ENCODE assay signal across 13 cellular contexts in genomic region chrX:129754266-129755024, GRCh38. TPM values are rescaled to one million over a fixed set of nuclear protein-coding genes. Genes with fewer than 3 reads are reported as not detected.
DNase-seq lines count a peak whose midpoint lies in the region; ATAC-seq, FAIRE-seq and TF ChIP-seq lines count a peak whose summit lies in the region.
"Had no signal": no experiment of that assay in that cellular context is flagged by ENCODE, and none has a peak within 500 bp of the region (broad histone marks: within the 10 kb centered on the region; RNA-seq: fewer than 3 reads in every experiment).

No MANE protein-coding gene starts in this region.

- peaks cover 48% of the 10 kb centered on the region for H3K4me1 ChIP-seq in CD4-positive, CD25-positive, alpha-beta regulatory T cell (ENCODE audit: control insufficient read depth, insufficient read depth, low read length, poor library complexity, severe bottlenecking)

- peaks cover 0 to 1% (median 0%) of the 10 kb centered on the region in 7 donors for H3K9me3 Mint-ChIP-seq in CD4-positive, CD25-positive, alpha-beta regulatory T cell
- no peaks in the 10 kb centered on the region for H3K9me3 Mint-ChIP-seq in activated T-helper 1 cell treated with anti-CD3 and anti-CD28 coated beads, Interleukin-12 subunit alpha, Interleukin-12 subunit beta, Interleukin-2, Interleukin-4 antibody, amounts not matched to agents 30 ng/mL and 10 ng/mL and 1 ng/mL, durations not matched to agents 14 hours and 24 hours and 36 hours
- H3K9me3 Mint-ChIP-seq in memory B cell: no peaks in the 10 kb centered on the region

- DNase-seq in CD4-positive, CD25-positive, alpha-beta regulatory T cell: no peak
- DNase-seq in H7 (peak; percentile 87), memory B cell (ENCODE audit: low spot score in 2 of 2) (no peak), left colon (no peak), midbrain (lab: John Stamatoyannopoulos, UW) (no peak), NCI-H1694 (lab: John Stamatoyannopoulos, UW) (no peak), GM12892 (ENCODE audit: insufficient read length) (no peak)
- no peak for DNase-seq in activated T-helper 1 cell treated with anti-CD3 and anti-CD28 coated beads, Interleukin-12 subunit alpha, Interleukin-12 subunit beta, Interleukin-2, Interleukin-4 antibody, amounts not matched to agents 30 ng/mL and 10 ng/mL and 1 ng/mL, durations not matched to agents 14 hours and 24 hours and 36 hours (ENCODE audit: low spot score)
- DNase-seq: activated CD4-positive, alpha-beta T cell treated with anti-CD3 and anti-CD28 coated beads for 4 hours; heart left ventricle; NCI-H524 had no signal

- no peaks in the 10 kb centered on the region for H3K9me3 ChIP-seq in CD4-positive, CD25-positive, alpha-beta regulatory T cell (ENCODE audit: control insufficient read depth in 2 of 2, low read length in 2 of 2)
- H3K9me3 ChIP-seq: heart left ventricle had no signal

- ATAC-seq in CD4-positive, CD25-positive, alpha-beta regulatory T cell (ENCODE audit: low read depth in 2 of 2): no peak
- no peak for ATAC-seq in memory B cell (ENCODE audit: low read depth)
- ATAC-seq in left colon: no peak
- ATAC-seq: heart left ventricle had no signal

- peak overlapping the region; percentile 30 to 97 (median 46) for H3K27ac Mint-ChIP-seq in CD4-positive, CD25-positive, alpha-beta regulatory T cell
- H3K27ac Mint-ChIP-seq in activated T-helper 1 cell treated with anti-CD3 and anti-CD28 coated beads, Interleukin-12 subunit alpha, Interleukin-12 subunit beta, Interleukin-2, Interleukin-4 antibody, amounts not matched to agents 30 ng/mL and 10 ng/mL and 1 ng/mL, durations not matched to agents 14 hours and 24 hours and 36 hours: peak overlapping the region; percentile 71
- peak overlapping the region; percentile 85 for H3K27ac Mint-ChIP-seq in memory B cell
- H3K27ac Mint-ChIP-seq: brain had no signal

- intact Hi-C loops in activated T-helper 1 cell treated with anti-CD3 and anti-CD28 coated beads, Interleukin-12 subunit alpha, Interleukin-12 subunit beta, Interleukin-2, Interleukin-4 antibody, amounts not matched to agents 30 ng/mL and 10 ng/mL and 1 ng/mL, durations not matched to agents 14 hours and 24 hours and 36 hours (cut with micrococcal nuclease): loop anchor here (5.0 kb wide), 2 partner anchors 88 to 102 kb away; partner anchors contain the start of genes APLN and ZDHHC9
- intact Hi-C loops in left colon (cut with DNase I, micrococcal nuclease): no loop called here

- H3K36me3 ChIP-seq in CD4-positive, CD25-positive, alpha-beta regulatory T cell (ENCODE audit: control insufficient read depth, insufficient read depth, low read length): no peaks in the 10 kb centered on the region
- H3K36me3 ChIP-seq in H7 (replicated peaks; ENCODE audit: control insufficient read depth, insufficient read depth, low read length): no peaks in the 10 kb centered on the region
- H3K36me3 ChIP-seq: heart left ventricle had no signal

- FAIRE-seq in GM12892 (lab: Jason Lieb, UNC): no peak
- FAIRE-seq: H54 had no signal

- peaks cover 0 to 60% (median 22%) of the 10 kb centered on the region in 4 donors for H3K4me1 Mint-ChIP-seq in CD4-positive, CD25-positive, alpha-beta regulatory T cell
- H3K4me1 Mint-ChIP-seq in activated T-helper 1 cell treated with anti-CD3 and anti-CD28 coated beads, Interleukin-12 subunit alpha, Interleukin-12 subunit beta, Interleukin-2, Interleukin-4 antibody, amounts not matched to agents 30 ng/mL and 10 ng/mL and 1 ng/mL, durations not matched to agents 14 hours and 24 hours and 36 hours (ENCODE audit: low read depth): peaks cover 42% of the 10 kb centered on the region
- peaks cover 31% of the 10 kb centered on the region for H3K4me1 Mint-ChIP-seq in memory B cell
- H3K4me1 Mint-ChIP-seq: brain had no signal

- peak overlapping the region in 3 of 4 donors; percentile 56 to 65 (median 57) for H3K4me3 Mint-ChIP-seq in CD4-positive, CD25-positive, alpha-beta regulatory T cell
- no peak overlapping the region for H3K4me3 Mint-ChIP-seq in activated T-helper 1 cell treated with anti-CD3 and anti-CD28 coated beads, Interleukin-12 subunit alpha, Interleukin-12 subunit beta, Interleukin-2, Interleukin-4 antibody, amounts not matched to agents 30 ng/mL and 10 ng/mL and 1 ng/mL, durations not matched to agents 14 hours and 24 hours and 36 hours
- no peak overlapping the region for H3K4me3 Mint-ChIP-seq in memory B cell
- H3K4me3 Mint-ChIP-seq: brain had no signal

- no peak overlapping the region for H3K4me3 ChIP-seq in CD4-positive, CD25-positive, alpha-beta regulatory T cell (ENCODE audit: low read depth, low read length)
- no peak overlapping the region for H3K4me3 ChIP-seq in H7 (ENCODE audit: insufficient read depth, low read depth, low read length)
- H3K4me3 ChIP-seq: heart left ventricle had no signal

- H3K36me3 Mint-ChIP-seq in CD4-positive, CD25-positive, alpha-beta regulatory T cell: no peaks in the 10 kb centered on the region
- no peaks in the 10 kb centered on the region for H3K36me3 Mint-ChIP-seq in activated T-helper 1 cell treated with anti-CD3 and anti-CD28 coated beads, Interleukin-12 subunit alpha, Interleukin-12 subunit beta, Interleukin-2, Interleukin-4 antibody, amounts not matched to agents 30 ng/mL and 10 ng/mL and 1 ng/mL, durations not matched to agents 14 hours and 24 hours and 36 hours (ENCODE audit: low read depth)
- H3K36me3 Mint-ChIP-seq in memory B cell: no peaks in the 10 kb centered on the region
- H3K36me3 Mint-ChIP-seq: brain had no signal

- TF ChIP-seq POLR2A in GM12892 (IDR thresholded peaks at IDR 0.05; ENCODE audit: low read depth, low read length): no peak

- H3K27me3 Mint-ChIP-seq in CD4-positive, CD25-positive, alpha-beta regulatory T cell: no peaks in the 10 kb centered on the region
- no peaks in the 10 kb centered on the region for H3K27me3 Mint-ChIP-seq in activated T-helper 1 cell treated with anti-CD3 and anti-CD28 coated beads, Interleukin-12 subunit alpha, Interleukin-12 subunit beta, Interleukin-2, Interleukin-4 antibody, amounts not matched to agents 30 ng/mL and 10 ng/mL and 1 ng/mL, durations not matched to agents 14 hours and 24 hours and 36 hours (ENCODE audit: insufficient read depth)
- no peaks in the 10 kb centered on the region for H3K27me3 Mint-ChIP-seq in memory B cell

- no peaks in the 10 kb centered on the region for H3K27me3 ChIP-seq in CD4-positive, CD25-positive, alpha-beta regulatory T cell (ENCODE audit: control insufficient read depth, insufficient read depth, low read length)
- 0 out of 2 replicates have a peak, but pooled peaks cover 2% of the 10 kb centered on the region for H3K27me3 ChIP-seq in H7 (ENCODE audit: control insufficient read depth, insufficient read depth, low read length)

- H3K27ac ChIP-seq in CD4-positive, CD25-positive, alpha-beta regulatory T cell (ENCODE audit: insufficient read depth, low read length, poor library complexity, severe bottlenecking): no peak overlapping the region
- H3K27ac ChIP-seq: heart left ventricle had no signal

RNA-seq across cellular contexts. Expression of gene XPNPEP2, which starts 15.7 kb away (rescaled TPM):
- 0.99 TPM for total RNA-seq in CD4-positive, CD25-positive, alpha-beta regulatory T cell
- polyA plus RNA-seq in CD4-positive, CD25-positive, alpha-beta regulatory T cell: under 1 TPM; 0.17 to 0.75 (median 0.41) TPM
- 0.10 and 0.52 TPM in 2 replicates for total RNA-seq in H7 (2014; rRNA removed; shearing (Covaris generic))
- 0.16 and 0.24 TPM in 2 replicates for total RNA-seq in activated T-helper 1 cell treated with anti-CD3 and anti-CD28 coated beads, Interleukin-12 subunit alpha, Interleukin-12 subunit beta, Interleukin-2, Interleukin-4 antibody, amounts not matched to agents 30 ng/mL and 10 ng/mL and 1 ng/mL, durations not matched to agents 14 hours and 24 hours and 36 hours
- total RNA-seq in left colon: 10 to 100 TPM; 11.9 to 22.6 TPM
- polyA plus RNA-seq in GM12892 (2012; ENCODE audit: missing spikeins): not detected

RNA-seq across cellular contexts. Expression of gene SASH3, which starts 25.3 kb away (rescaled TPM):
- 117 TPM for total RNA-seq in CD4-positive, CD25-positive, alpha-beta regulatory T cell
- 100 to 1,000 TPM; 161 to 205 (median 193) TPM for polyA plus RNA-seq in CD4-positive, CD25-positive, alpha-beta regulatory T cell
- not detected in 2 replicates for total RNA-seq in H7 (2014; rRNA removed; shearing (Covaris generic))
- 129 and 135 TPM in 2 replicates for total RNA-seq in activated T-helper 1 cell treated with anti-CD3 and anti-CD28 coated beads, Interleukin-12 subunit alpha, Interleukin-12 subunit beta, Interleukin-2, Interleukin-4 antibody, amounts not matched to agents 30 ng/mL and 10 ng/mL and 1 ng/mL, durations not matched to agents 14 hours and 24 hours and 36 hours
- 1 to 10 TPM; 1.3 to 7.5 TPM for total RNA-seq in left colon
- 72.6 TPM for polyA plus RNA-seq in GM12892 (2012; ENCODE audit: missing spikeins)

Comparison
In these comparisons a context has a peak if more than half of its experiments do, and no peak if none do; other contexts are left out.
1. H3K4me3 Mint-ChIP-seq: peak in CD4-positive, CD25-positive, alpha-beta regulatory T cell (3 of 4); none in activated T-helper 1 cell treated with anti-CD3 and anti-CD28 coated beads, Interleukin-12 subunit alpha, Interleukin-12 subunit beta, Interleukin-2, Interleukin-4 antibody, amounts not matched to agents 30 ng/mL and 10 ng/mL and 1 ng/mL, durations not matched to agents 14 hours and 24 hours and 36 hours (single experiment) and memory B cell (single experiment).
2. RNA of gene SASH3, which starts 25.3 kb away (total RNA-seq): 129 to 135 TPM in activated T-helper 1 cell treated with anti-CD3 and anti-CD28 coated beads, Interleukin-12 subunit alpha, Interleukin-12 subunit beta, Interleukin-2, Interleukin-4 antibody, amounts not matched to agents 30 ng/mL and 10 ng/mL and 1 ng/mL, durations not matched to agents 14 hours and 24 hours and 36 hours and 117 TPM in CD4-positive, CD25-positive, alpha-beta regulatory T cell (single experiment); 1.3 to 7.5 TPM in left colon and not detected in H7; every median in the first group is over 10 times any median in the second.
3. Peak in every context shown above with its lines, with median percentiles within 50 percentile points of each other: H3K27ac Mint-ChIP-seq.